Comparison of ENCODE assay signal across 14 cellular contexts in the genomic region with DNA sequence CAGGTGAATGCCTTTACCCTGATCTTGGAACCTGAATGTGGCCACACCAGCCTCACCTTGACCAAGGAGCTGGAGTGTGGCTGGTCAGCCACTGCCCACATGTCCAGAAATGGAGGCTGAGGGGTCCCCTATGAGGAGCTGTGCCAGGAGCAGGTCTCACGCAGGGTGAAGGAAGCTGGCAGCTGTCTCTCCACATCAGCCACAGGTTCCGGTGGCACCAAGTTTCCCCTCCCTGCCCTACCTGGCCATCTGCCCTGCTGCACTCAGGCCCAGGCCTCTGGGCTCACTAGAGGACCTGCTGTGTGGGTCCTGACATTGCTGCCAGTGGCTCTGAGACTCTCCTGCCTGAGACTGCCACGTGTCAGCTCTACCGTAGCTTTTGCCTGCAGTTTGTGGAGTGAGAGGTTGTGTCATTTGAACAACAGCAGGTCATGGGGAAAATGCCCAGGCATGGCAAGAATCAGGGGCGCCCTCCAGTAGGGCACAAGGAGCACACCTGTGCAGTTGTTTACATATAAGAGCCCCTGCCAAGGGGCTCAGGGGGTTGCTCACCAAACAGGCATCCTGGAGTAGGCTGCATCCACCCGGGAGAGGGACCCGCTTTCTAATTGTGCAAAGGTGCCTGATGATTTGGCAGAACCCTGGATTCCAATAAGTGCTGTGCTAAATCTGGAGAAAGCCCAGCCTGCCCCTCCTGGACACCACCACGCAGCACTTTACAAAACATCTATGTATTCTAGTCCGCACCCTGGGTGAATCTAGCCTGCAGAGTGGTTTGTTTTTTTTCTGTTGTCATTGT.
DNase-seq lines count a peak whose midpoint lies in the region; ATAC-seq, FAIRE-seq and TF ChIP-seq lines count a peak whose summit lies in the region.
"Had no signal": no experiment of that assay in that cellular context is flagged by ENCODE, and none has a peak within 500 bp of the region (broad histone marks: within the 10 kb centered on the region; RNA-seq: fewer than 3 reads in every experiment).

No MANE protein-coding gene starts in this region.

- H3K4me3 ChIP-seq in dorsolateral prefrontal cortex = no peak overlapping the region
- H3K4me3 ChIP-seq: GM23248, K562 had no signal

- peaks cover 0 to 7% (median 0%) of the 10 kb centered on the region in 45 donors for H3K27me3 ChIP-seq in dorsolateral prefrontal cortex

- no peak for TF ChIP-seq CTCF in dorsolateral prefrontal cortex (IDR thresholded peaks at IDR 0.05 in 54 of 56, conservative IDR thresholded peaks at IDR 0.05 in 2 of 56; ENCODE audit: low read depth in 1 of 56, partially characterized antibody in 56 of 56)

- peak; percentile 14 for ATAC-seq in left lobe of liver
- no peak for ATAC-seq in HG02588 (IDR thresholded peaks at IDR 0.05; ENCODE audit: unreplicated experiment)

- FAIRE-seq in HTR-8/SVneo (lab: Jason Lieb, UNC) = no peak
- FAIRE-seq: K562 had no signal

- DNase-seq in D341Med (ENCODE audit: low spot score) (peak; percentile 15), NCI-H2029 treated with DMSO at 0.1 percent for 48 hours (lab: John Stamatoyannopoulos, UW) (peak; percentile 28), left lobe of liver (ENCODE audit: low spot score) (no peak), dorsolateral prefrontal cortex (no peak), HTR-8/SVneo (ENCODE audit: insufficient read length, low spot score) (no peak)
- peak; percentile 15 for DNase-seq in stimulated activated CD8-positive, alpha-beta memory T cell treated with anti-CD3 and anti-CD28 coated beads, Interleukin-4, amount 100 ng/mL, for 48 hours
- DNase-seq: CD4-positive, alpha-beta memory T cell; GF-D8; GM23248; NCI-H1092; NCI-H69; Right ventricle myocardium superior had no signal

- intact Hi-C loops in dorsolateral prefrontal cortex (cut with DNase I) = loop anchor here in 1 of 2 donors (10.0 kb wide), 1 partner anchor 261 kb away; a partner anchor contains a TSS

- no peak overlapping the region for H3K27ac ChIP-seq in dorsolateral prefrontal cortex
- H3K27ac ChIP-seq: GM23248 had no signal

Comparison
In these comparisons a context has a peak if more than half of its experiments do, and no peak if none do; other contexts are left out.
1. DNase-seq: peak in D341Med (single experiment), NCI-H2029 treated with DMSO at 0.1 percent for 48 hours (single experiment) and stimulated activated CD8-positive, alpha-beta memory T cell treated with anti-CD3 and anti-CD28 coated beads, Interleukin-4, amount 100 ng/mL, for 48 hours (single experiment); none in left lobe of liver (single experiment), dorsolateral prefrontal cortex (0 of 10) and HTR-8/SVneo (single experiment).